In the genomic region with DNA sequence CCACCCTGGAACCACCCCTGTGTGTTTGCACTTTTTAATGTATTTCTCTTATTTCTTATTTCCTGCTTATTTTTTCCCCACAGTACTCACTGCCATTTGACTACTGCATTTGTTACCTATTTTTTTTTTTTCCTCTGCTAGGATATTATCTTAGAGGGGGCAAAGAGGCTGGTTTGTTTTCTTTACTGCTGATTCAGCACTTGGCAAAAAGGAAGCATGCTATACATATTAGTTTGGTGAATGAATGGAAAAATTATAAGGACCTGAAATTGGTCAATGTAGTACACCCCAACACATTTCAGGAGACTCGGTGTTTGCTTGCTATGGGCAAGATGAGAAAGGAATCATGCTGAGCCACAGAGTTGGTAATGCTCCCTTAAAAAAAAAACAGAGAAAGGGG, we compare ENCODE assay signal across 29 cellular contexts.
"Had no signal": no experiment of that assay in that cellular context is flagged by ENCODE, and none has a peak within 500 bp of the region (broad histone marks: within the 10 kb centered on the region; RNA-seq: fewer than 3 reads in every experiment).

No MANE protein-coding gene starts in this region.

- H3K9me3 ChIP-seq: SJCRH30 had no signal

- DNase-seq: Karpas-422, MM.1S, MV-4-11, NCI-H1092, NCI-H1105, NCI-H1417 treated with DMSO at 0.1 percent for 48 hours, NCI-H1694, NCI-H187, NCI-H2029, NCI-H2081, NCI-H2171 treated with DMSO at 0.1 percent for 48 hours, NCI-H2227 treated with DMSO at 0.1 percent for 48 hours, NCI-H345, NCI-H446, NCI-H524, NCI-H526, NCI-H69, NCI-H748 treated with DMSO at 0.1 percent for 48 hours, PC-9, SHP77, SIG-M5, SJCRH30, T-cell had no signal

- H3K4me3 ChIP-seq: PC-9, SJCRH30, SK-N-MC had no signal

- H3K4me2 ChIP-seq: PC-9 had no signal

- H3K4me1 ChIP-seq: SJCRH30 had no signal

- FAIRE-seq: RCC 7860 had no signal

- ATAC-seq: Panc1, Right ventricle myocardium inferior, SK-N-SH treated with all-trans-retinoic acid at 6 μM for 48 hours, T-cell had no signal

- H3K27ac ChIP-seq: PC-9, RWPE1, SJCRH30, SK-N-MC had no signal

- H2AFZ ChIP-seq: PC-9 had no signal

- H3K27me3 ChIP-seq: SJCRH30 had no signal

- H3K36me3 ChIP-seq: SJCRH30 had no signal
